Comparison of ENCODE assay signal across 9 cellular contexts in the genomic region with DNA sequence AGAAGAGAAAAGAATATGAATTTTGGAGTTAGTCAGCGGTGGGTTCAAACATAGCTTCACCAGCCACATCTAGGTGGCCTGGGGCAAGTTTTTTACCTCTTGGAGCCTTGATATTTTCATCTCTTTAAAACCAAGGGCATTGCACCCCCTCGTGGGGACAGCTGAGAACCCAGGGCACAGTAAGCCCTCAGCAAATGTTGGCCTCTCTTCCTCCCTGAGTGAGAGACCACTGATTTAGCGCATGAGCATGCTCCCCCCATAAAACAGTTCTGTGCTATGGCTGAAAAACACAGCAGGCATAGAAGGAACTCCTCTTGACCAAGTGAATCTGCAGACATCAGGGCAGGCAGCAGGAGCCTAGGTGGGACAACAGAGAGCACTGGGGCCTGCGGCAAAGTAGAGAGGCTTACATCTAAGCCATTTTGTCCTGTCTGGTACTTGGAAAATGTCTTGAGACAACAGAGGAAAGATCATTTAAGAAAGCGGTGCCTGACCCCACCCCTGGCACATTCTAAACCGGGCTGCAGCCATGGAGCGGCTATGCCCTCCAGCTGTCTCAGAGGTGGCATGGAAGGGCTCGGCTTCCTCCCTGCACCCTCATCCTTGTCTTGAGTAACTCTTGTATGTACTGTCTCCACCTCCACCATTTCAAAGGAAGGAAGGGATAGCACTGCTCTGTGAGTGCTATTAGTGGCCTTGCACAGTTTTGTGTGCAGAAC.
DNase-seq lines count a peak whose midpoint lies in the region; ATAC-seq and TF ChIP-seq lines count a peak whose summit lies in the region.
"Had no signal": no experiment of that assay in that cellular context is flagged by ENCODE, and none has a peak within 500 bp of the region (broad histone marks: within the 10 kb centered on the region; RNA-seq: fewer than 3 reads in every experiment).

No MANE protein-coding gene starts in this region.

- H3K27me3 Mint-ChIP-seq in immature natural killer cell (ENCODE audit: low read depth in 3 of 3): peaks cover 0 to 5% (median 2%) of the 10 kb centered on the region in 3 donors

- peaks cover 4 to 15% (median 11%) of the 10 kb centered on the region in 6 donors for H3K9me3 Mint-ChIP-seq in immature natural killer cell

- no peaks in the 10 kb centered on the region for H3K4me1 Mint-ChIP-seq in immature natural killer cell

- no peak overlapping the region for H3K4me3 Mint-ChIP-seq in immature natural killer cell

- DNase-seq in AG09319 (ENCODE audit: extremely low read depth, low read depth): no peak
- DNase-seq in GM12865 (ENCODE audit: low read depth): peak; percentile 36
- DNase-seq in RPMI7951 (ENCODE audit: low read depth): peak; percentile 43
- peak; percentile 45 for DNase-seq in fibroblast of pulmonary artery (ENCODE audit: low read depth)
- no peak for DNase-seq in immature natural killer cell
- DNase-seq: islet precursor cell had no signal

- no peak overlapping the region for H3K27ac Mint-ChIP-seq in immature natural killer cell

- H3K36me3 Mint-ChIP-seq in immature natural killer cell: no peaks in the 10 kb centered on the region

- H3K4me3 ChIP-seq in GM12865 (ENCODE audit: low read depth, low read length) (no peak overlapping the region), fibroblast of pulmonary artery (replicated peaks; ENCODE audit: low read depth, low read length) (no peak overlapping the region)

- no peak for ATAC-seq in HG03139 (IDR thresholded peaks at IDR 0.05; ENCODE audit: unreplicated experiment)
- no peak for ATAC-seq in HG02588 (IDR thresholded peaks at IDR 0.05; ENCODE audit: unreplicated experiment)
- ATAC-seq in GM21423 (IDR thresholded peaks at IDR 0.05; ENCODE audit: unreplicated experiment): no peak

- TF ChIP-seq CTCF in AG09319 (IDR thresholded peaks at IDR 0.05; ENCODE audit: low read depth, low read length) (peak; percentile 34), GM12865 (IDR thresholded peaks at IDR 0.05; ENCODE audit: insufficient read depth, low read depth, low read length, missing control alignments) (peak; percentile 34), fibroblast of pulmonary artery (IDR thresholded peaks at IDR 0.05; ENCODE audit: low read length, missing control alignments) (peak; percentile 51)

Comparison
In these comparisons a context has a peak if more than half of its experiments do, and no peak if none do; other contexts are left out.
1. DNase-seq: peak in GM12865 (single experiment), RPMI7951 (single experiment) and fibroblast of pulmonary artery (single experiment); none in AG09319 (single experiment) and immature natural killer cell (0 of 3).
2. Peak in every context shown above with its lines, with median percentiles within 50 percentile points of each other: CTCF ChIP-seq.